ENCODE assay signal across 8 cellular contexts in the genomic region with DNA sequence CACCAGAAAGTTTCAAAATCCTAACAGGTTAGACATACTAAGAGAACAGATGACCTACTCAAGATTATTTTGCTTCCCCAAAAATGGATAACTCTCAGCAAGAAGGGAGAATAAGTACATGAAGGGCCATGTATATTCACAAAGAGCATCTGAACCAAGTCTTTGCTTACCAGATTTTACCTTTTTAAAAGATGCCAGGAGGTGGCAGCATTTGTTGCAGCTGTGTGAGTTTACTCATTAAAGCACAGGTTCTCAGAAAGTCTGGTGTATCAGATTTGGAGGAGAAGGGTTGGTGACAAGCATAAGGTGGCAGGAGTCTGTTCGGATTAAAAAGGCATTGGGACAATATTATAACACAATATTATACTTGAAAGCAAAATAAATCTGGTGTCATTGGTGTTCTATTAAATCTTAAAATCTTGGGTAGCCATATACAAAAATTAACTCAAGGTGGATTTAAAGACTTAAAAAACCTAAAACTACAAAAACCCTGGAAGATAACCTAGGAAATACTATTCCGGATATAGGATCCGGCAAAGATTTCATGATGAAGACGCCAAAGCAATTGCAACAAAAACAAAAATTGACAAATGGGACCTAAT. TPM values are rescaled to one million over a fixed set of nuclear protein-coding genes. Genes with fewer than 3 reads are reported as not detected.
DNase-seq lines count a peak whose midpoint lies in the region; ATAC-seq and TF ChIP-seq lines count a peak whose summit lies in the region.

No MANE protein-coding gene starts in this region.

- no peaks in the 10 kb centered on the region for H3K9me3 ChIP-seq in left ventricle myocardium inferior (replicated peaks)
- H3K9me3 ChIP-seq in spleen, result no peaks in the 10 kb centered on the region

- TF ChIP-seq CTCF in left ventricle myocardium inferior (IDR thresholded peaks at IDR 0.05; ENCODE audit: borderline replicate concordance), result peak; percentile 73
- TF ChIP-seq CTCF in spleen (IDR thresholded peaks at IDR 0.05 in 8 of 11, conservative IDR thresholded peaks at IDR 0.05 in 3 of 11), result peak; percentile 33 to 67 (median 59)

- H3K4me1 ChIP-seq in left ventricle myocardium inferior (no peaks in the 10 kb centered on the region), spleen (peaks cover 0 to 11% (median 0%) of the 10 kb centered on the region in 6 donors)

- no peaks in the 10 kb centered on the region for H3K27me3 ChIP-seq in left ventricle myocardium inferior (ENCODE audit: low read depth)
- H3K27me3 ChIP-seq in spleen (replicated peaks in 1 of 7), result no peaks in the 10 kb centered on the region

- no peaks in the 10 kb centered on the region for H3K27me3 Mint-ChIP-seq in activated naive CD8-positive, alpha-beta T cell treated with anti-CD3 and anti-CD28 coated beads, Interleukin-2, amount 50 U/mL, for 24 hours

- ATAC-seq in GM21515 (IDR thresholded peaks at IDR 0.05; ENCODE audit: unreplicated experiment), result peak; percentile 72
- peak; percentile 68 for ATAC-seq in activated naive CD8-positive, alpha-beta T cell treated with anti-CD3 and anti-CD28 coated beads, Interleukin-2, amount 50 U/mL, for 24 hours

- DNase-seq in DMS53 (lab: John Stamatoyannopoulos, UW) (peak; percentile 80), LHCN-M2 (ENCODE audit: low read depth) (peak; percentile 66), RKO (ENCODE audit: low spot score) (peak; percentile 80), left ventricle myocardium inferior (no peak), spleen (no peak), middle frontal gyrus (ENCODE audit: extremely low spot score, low spot score) (no peak)
- peak; percentile 32 for DNase-seq in activated naive CD8-positive, alpha-beta T cell treated with anti-CD3 and anti-CD28 coated beads, Interleukin-2, amount 50 U/mL, for 24 hours

- H3K4me3 ChIP-seq in left ventricle myocardium inferior, result no peak overlapping the region
- no peak overlapping the region for H3K4me3 ChIP-seq in spleen

- H3K4me3 Mint-ChIP-seq in activated naive CD8-positive, alpha-beta T cell treated with anti-CD3 and anti-CD28 coated beads, Interleukin-2, amount 50 U/mL, for 24 hours, result no peak overlapping the region

- no peak overlapping the region for H3K27ac ChIP-seq in left ventricle myocardium inferior (replicated peaks)
- H3K27ac ChIP-seq in spleen, result no peak overlapping the region

- no peaks in the 10 kb centered on the region for H3K9me3 Mint-ChIP-seq in activated naive CD8-positive, alpha-beta T cell treated with anti-CD3 and anti-CD28 coated beads, Interleukin-2, amount 50 U/mL, for 24 hours

- WGBS in spleen, 5 donors, result 49 to 67% (median 58%) methylated on average over 4 of the region's 4 CpGs

- H3K36me3 ChIP-seq in left ventricle myocardium inferior, result no peaks in the 10 kb centered on the region
- no peaks in the 10 kb centered on the region for H3K36me3 ChIP-seq in spleen

- no peaks in the 10 kb centered on the region for H3K36me3 Mint-ChIP-seq in activated naive CD8-positive, alpha-beta T cell treated with anti-CD3 and anti-CD28 coated beads, Interleukin-2, amount 50 U/mL, for 24 hours (ENCODE audit: low read depth)

- TF ChIP-seq POLR2A in spleen (IDR thresholded peaks at IDR 0.05), result no peak

- peak overlapping the region; percentile 3 for H3K27ac Mint-ChIP-seq in activated naive CD8-positive, alpha-beta T cell treated with anti-CD3 and anti-CD28 coated beads, Interleukin-2, amount 50 U/mL, for 24 hours

- peaks cover 48% of the 10 kb centered on the region for H3K4me1 Mint-ChIP-seq in activated naive CD8-positive, alpha-beta T cell treated with anti-CD3 and anti-CD28 coated beads, Interleukin-2, amount 50 U/mL, for 24 hours

- intact Hi-C loops in left ventricle myocardium inferior (cut with micrococcal nuclease) (loop anchor here (5.0 to 10.0 kb wide), 2 partner anchors 165 to 557 kb away; no protein-coding TSS in a partner anchor), spleen (cut with DNase I; ENCODE audit: low total_unique reads) (loop anchor here (5.0 to 10.0 kb wide), 3 partner anchors 177 to 645 kb away; partner anchors contain the start of gene BDH2)

RNA-seq across cellular contexts. Expression of gene NFKB1, which starts 51.3 kb away (rescaled TPM):
- 16.6 and 22.0 TPM in 2 replicates for total RNA-seq in LHCN-M2 (2014; rRNA removed)
- 14.1 TPM for polyA plus RNA-seq in LHCN-M2 (2012)
- 18.0 TPM for total RNA-seq in left ventricle myocardium inferior
- total RNA-seq in spleen, result 10 to 100 TPM; 52.6 to 94.4 (median 60.1) TPM
- 10 to 100 TPM; 15.9 to 20.6 (median 16.0) TPM for polyA plus RNA-seq in spleen

Comparison
In these comparisons a context has a peak if more than half of its experiments do, and no peak if none do; other contexts are left out.
1. DNase-seq: peak in DMS53 (single experiment), LHCN-M2 (single experiment), RKO (single experiment) and activated naive CD8-positive, alpha-beta T cell treated with anti-CD3 and anti-CD28 coated beads, Interleukin-2, amount 50 U/mL, for 24 hours (single experiment); none in left ventricle myocardium inferior (single experiment), spleen (single experiment) and middle frontal gyrus (single experiment).